15 cellular contexts compared by ENCODE assay signal in genomic region chr6:39999006-39999867, GRCh38.
"Had no signal": no experiment of that assay in that cellular context is flagged by ENCODE, and none has a peak within 500 bp of the region (broad histone marks: within the 10 kb centered on the region; RNA-seq: fewer than 3 reads in every experiment).

No MANE protein-coding gene starts in this region.

- H3K4me1 ChIP-seq: gastroesophageal sphincter, heart left ventricle had no signal

- DNase-seq: activated CD4-positive, alpha-beta T cell treated with anti-CD3 and anti-CD28 coated beads, Interleukin-2, amount 10 ng/mL, durations not matched to agents 7 days and 5 days; activated CD8-positive, alpha-beta T cell treated with anti-CD3 and anti-CD28 coated beads, Interleukin-2, amount 10 ng/mL, durations not matched to agents 7 days and 5 days; activated naive CD4-positive, alpha-beta T cell treated with Interleukin-2 at 50 U/mL for 16 hours; activated T-cell treated with anti-CD3 and anti-CD28 coated beads, Interleukin-2, amount 50 U/mL, for 24 hours; anterior cingulate cortex; heart left ventricle; nucleus accumbens; posterior cingulate gyrus; stimulated activated naive B cell treated with anti-CD40 and anti-IgM and Interleukin-4, amounts not matched to agents 10 μg/mL and 1 μg/mL and 100 μg/mL, for 72 hours; tibial artery had no signal

- H3K4me1 Mint-ChIP-seq: activated CD4-positive, alpha-beta T cell treated with anti-CD3 and anti-CD28 coated beads, Interleukin-2, amount 10 ng/mL, durations not matched to agents 7 days and 5 days; nephron; stimulated activated naive B cell treated with anti-CD40 and anti-IgM and Interleukin-4, amounts not matched to agents 10 μg/mL and 1 μg/mL and 100 μg/mL, for 72 hours had no signal

- H3K27me3 ChIP-seq: gastroesophageal sphincter, heart left ventricle, tibial artery had no signal

- H3K27me3 Mint-ChIP-seq: activated CD4-positive, alpha-beta T cell treated with anti-CD3 and anti-CD28 coated beads, Interleukin-2, amount 10 ng/mL, durations not matched to agents 7 days and 5 days had no signal

- ATAC-seq: activated CD8-positive, alpha-beta T cell treated with anti-CD3 and anti-CD28 coated beads, Interleukin-2, amount 10 ng/mL, durations not matched to agents 7 days and 5 days; gastroesophageal sphincter; heart left ventricle; stimulated activated naive B cell treated with anti-CD40 and anti-IgM and Interleukin-4, amounts not matched to agents 10 μg/mL and 1 μg/mL and 100 μg/mL, for 72 hours had no signal

- H3K27ac ChIP-seq: coronary artery, gastroesophageal sphincter, heart left ventricle, tibial artery had no signal

- H3K4me3 ChIP-seq: coronary artery, gastroesophageal sphincter, heart left ventricle, lung, tibial artery had no signal

- H3K4me3 Mint-ChIP-seq: activated CD4-positive, alpha-beta T cell treated with anti-CD3 and anti-CD28 coated beads, Interleukin-2, amount 10 ng/mL, durations not matched to agents 7 days and 5 days; activated CD8-positive, alpha-beta T cell treated with anti-CD3 and anti-CD28 coated beads, Interleukin-2, amount 10 ng/mL, durations not matched to agents 7 days and 5 days; activated T-cell treated with anti-CD3 and anti-CD28 coated beads, Interleukin-2, amount 50 U/mL, for 24 hours; nephron; stimulated activated naive B cell treated with anti-CD40 and anti-IgM and Interleukin-4, amounts not matched to agents 10 μg/mL and 1 μg/mL and 100 μg/mL, for 72 hours had no signal

- H3K36me3 ChIP-seq: gastroesophageal sphincter, heart left ventricle, tibial artery had no signal

- H3K9me3 ChIP-seq: tibial artery had no signal

- H3K27ac Mint-ChIP-seq: activated CD4-positive, alpha-beta T cell treated with anti-CD3 and anti-CD28 coated beads, Interleukin-2, amount 10 ng/mL, durations not matched to agents 7 days and 5 days; activated CD8-positive, alpha-beta T cell treated with anti-CD3 and anti-CD28 coated beads, Interleukin-2, amount 10 ng/mL, durations not matched to agents 7 days and 5 days; activated T-cell treated with anti-CD3 and anti-CD28 coated beads, Interleukin-2, amount 50 U/mL, for 24 hours; activated T-helper 2 cell treated with anti-CD3 and anti-CD28 coated beads, Interferon-gamma antibody, Interleukin-2, Interleukin-4, amounts not matched to agents 10 μg/mL and 5 μg/mL and 100 μg/mL, durations not matched to agents 14 hours and 24 hours and 36 hours; nephron; stimulated activated naive B cell treated with anti-CD40 and anti-IgM and Interleukin-4, amounts not matched to agents 10 μg/mL and 1 μg/mL and 100 μg/mL, for 72 hours had no signal
